Comparison of ENCODE assay signal across 8 cellular contexts in genomic region chrX:149540133-149540620, GRCh38. TPM values are rescaled to one million over a fixed set of nuclear protein-coding genes. Genes with fewer than 3 reads are reported as not detected.
DNase-seq lines count a peak whose midpoint lies in the region; ATAC-seq, FAIRE-seq and TF ChIP-seq lines count a peak whose summit lies in the region.

No MANE protein-coding gene starts in this region.

- DNase-seq in A549 (ENCODE audit: low read depth in 1 of 2, low spot score in 1 of 2) (peak; percentile 55 to 91), NCI-H82 treated with DMSO at 0.1 percent for 48 hours (lab: John Stamatoyannopoulos, UW; ENCODE audit: unreplicated experiment) (peak; percentile 92), mesenteric fat pad (ENCODE audit: low spot score) (peak; percentile 92)
- peak; percentile 65 to 70 (median 66) for DNase-seq in activated CD8-positive, alpha-beta memory T cell treated with anti-CD3 and anti-CD28 coated beads for 48 hours (ENCODE audit: low read depth in 2 of 3, low spot score in 2 of 3)
- peak; percentile 85 to 90 (median 86) for DNase-seq in effector memory CD4-positive, alpha-beta T cell
- peak; percentile 74 for DNase-seq in stimulated activated CD8-positive, alpha-beta memory T cell treated with anti-CD3 and anti-CD28 coated beads, Interleukin-12 subunit alpha, Interleukin-12 subunit beta, amount 100 ng/mL, for 24 hours (ENCODE audit: extremely low read depth)

- POLR2A ChIA-PET in A549 (lab: Yijun Ruan, JAX): interaction anchor here (0.6 to 3.2 kb wide), 9 partner anchors 18 to 616 kb away, joined by 3 to 35 read pairs (median 5); partner anchors contain the start of genes EOLA2 and IDS

- H3K27me3 ChIP-seq in effector memory CD4-positive, alpha-beta T cell (replicated peaks; ENCODE audit: control insufficient read depth, insufficient read depth, low read length, poor library complexity, severe bottlenecking): no peaks in the 10 kb centered on the region

- no peaks in the 10 kb centered on the region for H3K36me3 ChIP-seq in effector memory CD4-positive, alpha-beta T cell (ENCODE audit: control insufficient read depth, insufficient read depth, low read length)

- H3K4me3 ChIP-seq in A549: peak overlapping the region; percentile 94
- peak overlapping the region; percentile 74 for H3K4me3 ChIP-seq in effector memory CD4-positive, alpha-beta T cell (ENCODE audit: insufficient read depth, low read depth, low read length, poor library complexity, severe bottlenecking)

- H3K4me1 ChIP-seq in A549: 0 out of 3 replicates have a peak, but pooled peaks cover 6% of the 10 kb centered on the region
- peaks cover 4% of the 10 kb centered on the region for H3K4me1 ChIP-seq in effector memory CD4-positive, alpha-beta T cell (ENCODE audit: control insufficient read depth, insufficient read depth, low read length, poor library complexity, severe bottlenecking)

- FAIRE-seq in A549 (lab: Jason Lieb, UNC): no peak

- no peaks in the 10 kb centered on the region for H3K9me3 ChIP-seq in A549
- no peaks in the 10 kb centered on the region for H3K9me3 ChIP-seq in effector memory CD4-positive, alpha-beta T cell (ENCODE audit: control insufficient read depth, low read length)

- H3K27ac ChIP-seq in A549: peak overlapping the region; percentile 82 to 91
- H3K27ac ChIP-seq in effector memory CD4-positive, alpha-beta T cell (ENCODE audit: insufficient read depth, low read length, poor library complexity, severe bottlenecking): peak overlapping the region; percentile 98

- CTCF ChIA-PET in A549 (lab: Yijun Ruan, JAX): interaction anchor here (1.0 to 2.6 kb wide), 6 partner anchors 10 to 352 kb away, joined by 3 to 9 read pairs (median 4); no protein-coding TSS in a partner anchor

- 0% methylated on average over 1 of the region's 24 CpGs for WGBS in A549 (ENCODE audit: missing lambda C conversion rate)

- H3K4me2 ChIP-seq in A549: peak overlapping the region; percentile 89

- no peak for TF ChIP-seq RAD21 in A549 (conservative IDR thresholded peaks at IDR 0.05 in 1 of 2, IDR thresholded peaks at IDR 0.05 in 1 of 2)

- TF ChIP-seq CTCF in A549 (IDR thresholded peaks at IDR 0.05): no peak

- TF ChIP-seq EP300 in A549 (IDR thresholded peaks at IDR 0.05): no peak

- ATAC-seq in A549 (peak; percentile 47 to 59), GM18907 (IDR thresholded peaks at IDR 0.05; ENCODE audit: unreplicated experiment) (peak; percentile 17), HG03460 (IDR thresholded peaks at IDR 0.05; ENCODE audit: unreplicated experiment) (peak; percentile 1)

- no peak for TF ChIP-seq POLR2A in A549 (IDR thresholded peaks at IDR 0.05; ENCODE audit: low read length)

TF ChIP-seq in A549, 52 proteins besides CTCF, POLR2A, EP300 and RAD21:
- TF ChIP-seq MYC (IDR thresholded peaks at IDR 0.05; ENCODE audit: borderline replicate concordance, low read length) (no peak), JUN (IDR thresholded peaks at IDR 0.05) (no peak), SREBF2 (IDR thresholded peaks at IDR 0.05) (no peak), FOXS1 (CRISPR knock-in tag; IDR thresholded peaks at IDR 0.05) (no peak), CEBPB (IDR thresholded peaks at IDR 0.05) (no peak), USF2 (IDR thresholded peaks at IDR 0.05) (no peak), MAX (IDR thresholded peaks at IDR 0.05) (no peak), HOXB5 (CRISPR knock-in tag; IDR thresholded peaks at IDR 0.05) (no peak), ZNF302 (CRISPR knock-in tag; IDR thresholded peaks at IDR 0.05) (no peak), EHMT2 (IDR thresholded peaks at IDR 0.05; ENCODE audit: low read depth) (no peak), PBX3 (IDR thresholded peaks at IDR 0.05) (no peak), RFX5 (IDR thresholded peaks at IDR 0.05) (no peak), POLR2AphosphoS2 (conservative IDR thresholded peaks at IDR 0.05; ENCODE audit: low read length) (no peak), CHD4 (IDR thresholded peaks at IDR 0.05; ENCODE audit: borderline replicate concordance) (no peak)
- TF ChIP-seq, protein P1, sequence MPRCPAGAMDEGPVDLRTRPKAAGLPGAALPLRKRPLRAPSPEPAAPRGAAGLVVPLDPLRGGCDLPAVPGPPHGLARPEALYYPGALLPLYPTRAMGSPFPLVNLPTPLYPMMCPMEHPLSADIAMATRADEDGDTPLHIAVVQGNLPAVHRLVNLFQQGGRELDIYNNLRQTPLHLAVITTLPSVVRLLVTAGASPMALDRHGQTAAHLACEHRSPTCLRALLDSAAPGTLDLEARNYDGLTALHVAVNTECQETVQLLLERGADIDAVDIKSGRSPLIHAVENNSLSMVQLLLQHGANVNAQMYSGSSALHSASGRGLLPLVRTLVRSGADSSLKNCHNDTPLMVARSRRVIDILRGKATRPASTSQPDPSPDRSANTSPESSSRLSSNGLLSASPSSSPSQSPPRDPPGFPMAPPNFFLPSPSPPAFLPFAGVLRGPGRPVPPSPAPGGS (IDR thresholded peaks at IDR 0.05): no peak

RNA-seq across cellular contexts. Expression of gene EOLA1, which starts 0.6 kb away (rescaled TPM):
- 23.3 and 26.0 TPM in 2 replicates for polyA plus RNA-seq in A549 (2011; rRNA removed)
- 15.5 and 16.2 TPM in 2 replicates for polyA plus RNA-seq in A549 (2012; cell fraction: cytosol; rRNA removed)
- polyA plus RNA-seq in A549 (2012; cell fraction: nucleus; rRNA removed): 16.5 and 17.1 TPM in 2 replicates
- 14.5 to 16.9 TPM (median 16.4 TPM) in 3 replicates for polyA plus RNA-seq in A549 (2017; fragmentation: RNase III; extraction: RNeasy Plus Mini Kit Qiagen cat#74134 plus additional on column Dnase treatment)
- polyA minus RNA-seq in A549 (2011; rRNA and poly(A)+ RNA removed): 11.8 and 12.7 TPM in 2 replicates
- total RNA-seq in mesenteric fat pad: 19.8 TPM

RNA-seq across cellular contexts. Expression of gene HSFX3, which starts 9.5 kb away (rescaled TPM):
- polyA plus RNA-seq in A549 (2011; rRNA removed) (not detected in 2 replicates), A549 (2017; fragmentation: RNase III; extraction: RNeasy Plus Mini Kit Qiagen cat#74134 plus additional on column Dnase treatment) (not detected in 3 replicates)
- not detected in 2 replicates for polyA plus RNA-seq in A549 (2012; cell fraction: cytosol; rRNA removed)
- polyA plus RNA-seq in A549 (2012; cell fraction: nucleus; rRNA removed): not detected in 2 replicates
- not detected in 2 replicates for polyA minus RNA-seq in A549 (2011; rRNA and poly(A)+ RNA removed)
- total RNA-seq in mesenteric fat pad: not detected

RNA-seq across cellular contexts. Expression of gene IDS, which starts 35.1 kb away (rescaled TPM):
- polyA plus RNA-seq in A549 (2011; rRNA removed) (120 and 135 TPM in 2 replicates), A549 (2017; fragmentation: RNase III; extraction: RNeasy Plus Mini Kit Qiagen cat#74134 plus additional on column Dnase treatment) (40.6 to 46.8 TPM (median 44.5 TPM) in 3 replicates)
- polyA plus RNA-seq in A549 (2012; cell fraction: cytosol; rRNA removed): 65.4 and 82.6 TPM in 2 replicates
- 51.1 and 56.5 TPM in 2 replicates for polyA plus RNA-seq in A549 (2012; cell fraction: nucleus; rRNA removed)
- polyA minus RNA-seq in A549 (2011; rRNA and poly(A)+ RNA removed): 130 and 171 TPM in 2 replicates
- 63.8 TPM for total RNA-seq in mesenteric fat pad

RNA-seq across cellular contexts. Expression of gene MAGEA9B, which starts 47.1 kb away (rescaled TPM):
- polyA plus RNA-seq in A549 (2011; rRNA removed) (0.08 TPM in 1 of 2 replicates, not detected in the other), A549 (2017; fragmentation: RNase III; extraction: RNeasy Plus Mini Kit Qiagen cat#74134 plus additional on column Dnase treatment) (not detected in 3 replicates)
- 0.06 and 0.07 TPM in 2 replicates for polyA plus RNA-seq in A549 (2012; cell fraction: cytosol; rRNA removed)
- 0.06 and 0.32 TPM in 2 replicates for polyA plus RNA-seq in A549 (2012; cell fraction: nucleus; rRNA removed)
- polyA minus RNA-seq in A549 (2011; rRNA and poly(A)+ RNA removed): not detected in 2 replicates
- total RNA-seq in mesenteric fat pad: not detected

RNA-seq across cellular contexts. Expression of gene HSFX2, which starts 54.9 kb away (rescaled TPM):
- polyA plus RNA-seq in A549 (2011; rRNA removed): not detected in 2 replicates
- polyA plus RNA-seq in A549 (2012; cell fraction: cytosol; rRNA removed): 0.11 and 0.35 TPM in 2 replicates
- 0.18 and 0.91 TPM in 2 replicates for polyA plus RNA-seq in A549 (2012; cell fraction: nucleus; rRNA removed)
- polyA plus RNA-seq in A549 (2017; fragmentation: RNase III; extraction: RNeasy Plus Mini Kit Qiagen cat#74134 plus additional on column Dnase treatment): 0.08 to 0.18 TPM (median 0.10 TPM) in 3 replicates
- 0.44 TPM in 1 of 2 replicates, not detected in the other for polyA minus RNA-seq in A549 (2011; rRNA and poly(A)+ RNA removed)
- total RNA-seq in mesenteric fat pad: not detected

Comparison
In these comparisons a context has a peak if more than half of its experiments do, and no peak if none do; other contexts are left out.
1. Peak in every context shown above with its lines: DNase-seq, ATAC-seq, H3K4me3 ChIP-seq and H3K27ac ChIP-seq.
2. ATAC-seq: peak in every context shown above with its lines; median percentile 53 in A549; 17 in GM18907; 1 in HG03460.